In the genomic region with DNA sequence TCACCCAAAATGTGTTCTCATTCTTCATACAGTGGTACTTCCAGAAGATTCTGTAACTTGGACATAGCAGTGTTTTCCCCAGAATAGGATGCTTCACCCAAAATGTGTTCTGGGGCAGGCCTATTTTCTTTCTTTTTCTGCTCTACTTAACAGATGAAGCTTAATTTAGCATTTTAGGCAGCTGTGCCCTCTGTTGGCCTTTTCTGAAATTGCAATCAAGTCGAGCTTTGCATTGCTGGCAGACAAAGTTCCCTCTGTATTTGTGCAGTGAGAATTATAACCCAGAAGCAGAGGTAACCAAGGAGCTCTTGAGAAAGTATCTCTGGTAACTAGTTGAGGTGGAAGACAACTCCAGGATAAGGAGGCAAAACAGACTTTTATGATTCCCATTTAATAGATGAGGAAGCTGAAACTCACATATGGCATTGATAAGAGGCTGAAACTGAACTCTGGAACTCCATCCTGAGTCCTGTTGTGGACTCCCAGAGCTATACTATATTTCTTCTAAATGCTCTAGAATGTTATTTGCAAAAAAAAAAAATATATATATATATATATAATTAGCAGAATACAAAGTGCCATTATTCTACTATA, we compare ENCODE assay signal across 8 cellular contexts. TPM values are rescaled to one million over a fixed set of nuclear protein-coding genes. Genes with fewer than 3 reads are reported as not detected.
DNase-seq lines count a peak whose midpoint lies in the region; ATAC-seq, FAIRE-seq and TF ChIP-seq lines count a peak whose summit lies in the region.

No MANE protein-coding gene starts in this region.

- CTCF ChIA-PET in A549 (lab: Yijun Ruan, JAX) = interaction anchor here (1.1 to 2.6 kb wide), 9 partner anchors 9 to 76 kb away, joined by 4 to 15 read pairs (median 4); no protein-coding TSS in a partner anchor
- CTCF ChIA-PET in PC-9 (lab: Charles Lee) = interaction anchor here (0.5 to 1.2 kb wide), 5 partner anchors 28 to 1466 kb away, joined by 3 to 5 read pairs (median 3); no protein-coding TSS in a partner anchor

- H3K79me2 ChIP-seq in PC-9 (ENCODE audit: low read depth) = no peaks in the 10 kb centered on the region

- H3K27ac ChIP-seq in A549 = no peak overlapping the region
- H3K27ac ChIP-seq in PC-9 = no peak overlapping the region
- no peak overlapping the region for H3K27ac ChIP-seq in brain microvascular endothelial cell
- no peak overlapping the region for H3K27ac ChIP-seq in left lung
- H3K27ac ChIP-seq in testis = no peak overlapping the region

- no peak overlapping the region for H2AFZ ChIP-seq in PC-9

- peaks cover 7% of the 10 kb centered on the region for H3K36me3 ChIP-seq in PC-9 (ENCODE audit: low read depth)
- no peaks in the 10 kb centered on the region for H3K36me3 ChIP-seq in brain microvascular endothelial cell (replicated peaks)
- H3K36me3 ChIP-seq in left lung = peaks cover 0 to 10% of the 10 kb centered on the region in 2 donors
- H3K36me3 ChIP-seq in testis (ENCODE audit: low read depth, missing control alignments) = no peaks in the 10 kb centered on the region

- H3K4me2 ChIP-seq in A549 = no peak overlapping the region
- no peak overlapping the region for H3K4me2 ChIP-seq in PC-9

- TF ChIP-seq POLR2A in A549 (IDR thresholded peaks at IDR 0.05; ENCODE audit: low read length) (no peak), testis (IDR thresholded peaks at IDR 0.05) (no peak)

- H3K27me3 ChIP-seq in PC-9 (ENCODE audit: insufficient read depth, low read depth) (no peaks in the 10 kb centered on the region), brain microvascular endothelial cell (replicated peaks) (no peaks in the 10 kb centered on the region), left lung (no peaks in the 10 kb centered on the region), testis (no peaks in the 10 kb centered on the region)

- TF ChIP-seq EP300 in A549 (IDR thresholded peaks at IDR 0.05) = no peak

- H3K4me3 ChIP-seq in A549 (no peak overlapping the region), PC-9 (no peak overlapping the region), brain microvascular endothelial cell (ENCODE audit: low read depth, low read length) (no peak overlapping the region), left lung (no peak overlapping the region), testis (no peak overlapping the region)

- FAIRE-seq in A549 (lab: Jason Lieb, UNC) = no peak

- peak; percentile 45 to 46; a peak in 4 of 5 replicates for TF ChIP-seq RAD21 in A549 (conservative IDR thresholded peaks at IDR 0.05 in 1 of 2, IDR thresholded peaks at IDR 0.05 in 1 of 2)

- H3K4me1 ChIP-seq in A549 = no peaks in the 10 kb centered on the region
- H3K4me1 ChIP-seq in PC-9 (replicated peaks; ENCODE audit: insufficient read depth) = no peaks in the 10 kb centered on the region
- no peaks in the 10 kb centered on the region for H3K4me1 ChIP-seq in left lung
- no peaks in the 10 kb centered on the region for H3K4me1 ChIP-seq in testis

- 5% methylated on average over 1 of the region's 1 CpG for WGBS in A549 (ENCODE audit: missing lambda C conversion rate)
- WGBS in testis, 2 donors = 13 to 16% methylated on average over 1 of the region's 1 CpG

- DNase-seq in A549 (ENCODE audit: low read depth in 1 of 2, low spot score in 1 of 2) (peak; percentile 40 to 41), GDM1 (lab: John Stamatoyannopoulos, UW) (peak; percentile 3), HT-29 (ENCODE audit: low spot score) (peak; percentile 69), PC-9 (peak in 1 of 2 experiments; percentile 49), brain microvascular endothelial cell (peak; percentile 71), left lung (no peak), testis (peak; percentile 56)

- BruUV-seq in PC-9 (replicated peaks; lab: Mats Ljungman, UMichigan) = no TSS peak

- POLR2A ChIA-PET in A549 (lab: Yijun Ruan, JAX) (no interaction called here), PC-9 (lab: Charles Lee; ENCODE audit: unreplicated experiment) (interaction anchor here (0.6 to 0.7 kb wide), 2 partner anchors 75 to 567 kb away, joined by 3 read pairs; no protein-coding TSS in a partner anchor)

- ATAC-seq in A549 (peak; percentile 59; a peak in 3 of 6 replicates), left lung (peak; percentile 58), GM21423 (IDR thresholded peaks at IDR 0.05; ENCODE audit: unreplicated experiment) (no peak)

- no peaks in the 10 kb centered on the region for H4K20me1 ChIP-seq in PC-9 (ENCODE audit: insufficient read depth)

- no peaks in the 10 kb centered on the region for H3K9me3 ChIP-seq in A549
- H3K9me3 ChIP-seq in PC-9 (ENCODE audit: insufficient read depth, low read depth) = no peaks in the 10 kb centered on the region
- H3K9me3 ChIP-seq in left lung = no peaks in the 10 kb centered on the region
- no peaks in the 10 kb centered on the region for H3K9me3 ChIP-seq in testis

- in situ Hi-C loops in brain microvascular endothelial cell (cut with HindIII; ENCODE audit: low pct_ligation_motif_present, low sequenced_read_pairs) = no loop called here

- H3K9me2 ChIP-seq in PC-9 (ENCODE audit: insufficient read depth) = no peaks in the 10 kb centered on the region

- intact Hi-C loops in PC-9 (cut with micrococcal nuclease; ENCODE audit: unreplicated experiment) = loop anchor here (2.0 kb wide), 1 partner anchor 62 kb away; no protein-coding TSS in a partner anchor
- intact Hi-C loops in left lung (cut with DNase I) = no loop called here
- intact Hi-C loops in testis (cut with DNase I; ENCODE audit: low total_unique reads) = no loop called here

- no peaks in the 10 kb centered on the region; the same call in 1 of the 2 replicates for H3F3A ChIP-seq in PC-9 (ENCODE audit: insufficient read depth, low read depth)

- TF ChIP-seq CTCF in A549 (IDR thresholded peaks at IDR 0.05) (peak; percentile 51), PC-9 (conservative IDR thresholded peaks at IDR 0.05) (peak; percentile 82), brain microvascular endothelial cell (IDR thresholded peaks at IDR 0.05; ENCODE audit: low read depth, low read length, missing control alignments) (peak; percentile 81), left lung (IDR thresholded peaks at IDR 0.05) (peak; percentile 64 to 67), testis (IDR thresholded peaks at IDR 0.05) (peak in 2 of 3 experiments; percentile 59 to 72)

TF ChIP-seq in A549, 52 proteins besides CTCF, POLR2A, EP300 and RAD21:
- no peak for TF ChIP-seq RNF2 (IDR thresholded peaks at IDR 0.05; ENCODE audit: borderline replicate concordance, low read depth)
- TF ChIP-seq GATA3 (IDR thresholded peaks at IDR 0.05; ENCODE audit: borderline replicate concordance) = no peak
- TF ChIP-seq, protein P1, sequence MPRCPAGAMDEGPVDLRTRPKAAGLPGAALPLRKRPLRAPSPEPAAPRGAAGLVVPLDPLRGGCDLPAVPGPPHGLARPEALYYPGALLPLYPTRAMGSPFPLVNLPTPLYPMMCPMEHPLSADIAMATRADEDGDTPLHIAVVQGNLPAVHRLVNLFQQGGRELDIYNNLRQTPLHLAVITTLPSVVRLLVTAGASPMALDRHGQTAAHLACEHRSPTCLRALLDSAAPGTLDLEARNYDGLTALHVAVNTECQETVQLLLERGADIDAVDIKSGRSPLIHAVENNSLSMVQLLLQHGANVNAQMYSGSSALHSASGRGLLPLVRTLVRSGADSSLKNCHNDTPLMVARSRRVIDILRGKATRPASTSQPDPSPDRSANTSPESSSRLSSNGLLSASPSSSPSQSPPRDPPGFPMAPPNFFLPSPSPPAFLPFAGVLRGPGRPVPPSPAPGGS (IDR thresholded peaks at IDR 0.05) = no peak
- no peak for TF ChIP-seq KDM1A (IDR thresholded peaks at IDR 0.05; ENCODE audit: low read depth)
- no peak for TF ChIP-seq RCOR1 (IDR thresholded peaks at IDR 0.05; ENCODE audit: low read depth, low read length)
- peak; percentile 15; the same call in 1 of the 3 replicates for TF ChIP-seq SMC3 (IDR thresholded peaks at IDR 0.05)

RNA-seq across cellular contexts. Expression of a gene that starts 50.3 kb away (rescaled TPM):
- polyA plus RNA-seq in A549 (2011; rRNA removed) = not detected in 2 replicates
- not detected in 2 replicates for polyA plus RNA-seq in A549 (2012; cell fraction: cytosol; rRNA removed)
- polyA plus RNA-seq in A549 (2012; cell fraction: nucleus; rRNA removed) = not detected in 2 replicates
- not detected in 3 replicates for polyA plus RNA-seq in A549 (2017; fragmentation: RNase III; extraction: RNeasy Plus Mini Kit Qiagen cat#74134 plus additional on column Dnase treatment)
- polyA minus RNA-seq in A549 (2011; rRNA and poly(A)+ RNA removed) = not detected in 2 replicates
- not detected in 2 replicates for total RNA-seq in HT-29 (2014; rRNA removed; shearing (Covaris generic))
- 0.10 TPM in 1 of 2 replicates, not detected in the other for total RNA-seq in PC-9 (2021)
- 1 to 10 TPM in 1 of 2 donors, under 1 TPM in 1; 0.93 to 1.3 TPM for total RNA-seq in left lung
- total RNA-seq in testis = 1 to 10 TPM; 8.4 to 9.1 TPM
- polyA plus RNA-seq in testis (ENCODE audit: insufficient read depth, low read depth, low replicate concordance) = 1.5 TPM

Comparison
In these comparisons a context has a peak if more than half of its experiments do, and no peak if none do; other contexts are left out.
1. DNase-seq: peak in A549 (2 of 2), GDM1 (single experiment), HT-29 (single experiment), brain microvascular endothelial cell (single experiment) and testis (single experiment); none in left lung (0 of 2).
2. Peak in every context shown above with its lines, with median percentiles within 50 percentile points of each other: CTCF ChIP-seq.